Comparison of ENCODE assay signal across 26 cellular contexts in the genomic region with DNA sequence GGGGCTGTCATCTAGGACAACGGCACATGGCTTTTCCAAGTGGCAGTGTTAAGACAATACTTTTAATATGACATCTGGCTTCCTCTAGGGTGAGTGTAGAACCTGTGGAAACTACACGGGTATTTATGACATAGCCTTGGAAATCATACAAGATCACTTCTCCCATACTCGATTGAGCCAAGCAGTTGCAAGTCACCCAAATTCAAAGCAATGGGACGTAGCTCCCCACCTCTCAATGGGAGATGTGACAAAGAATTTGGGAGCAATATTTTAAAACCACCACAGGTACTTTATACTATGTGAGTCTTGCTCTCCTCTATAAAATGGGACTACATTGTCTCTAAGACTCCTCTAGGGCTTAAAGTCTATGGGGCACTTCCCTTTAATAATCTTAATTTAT.
"Had no signal": no experiment of that assay in that cellular context is flagged by ENCODE, and none has a peak within 500 bp of the region (broad histone marks: within the 10 kb centered on the region; RNA-seq: fewer than 3 reads in every experiment).

No MANE protein-coding gene starts in this region.

- H3K36me3 ChIP-seq: gastrocnemius medialis had no signal

- FAIRE-seq: colon, endometrium, islet of Langerhans had no signal

- H3K27ac Mint-ChIP-seq: effector memory CD8-positive, alpha-beta T cell; endodermal cell; mesothelial cell of epicardium had no signal

- H3K9me3 ChIP-seq: esophagus squamous epithelium, gastrocnemius medialis, left lung had no signal

- H3K27me3 Mint-ChIP-seq: effector memory CD8-positive, alpha-beta T cell; naive B cell; naive thymus-derived CD8-positive, alpha-beta T cell had no signal

- ATAC-seq: effector memory CD8-positive, alpha-beta T cell; esophagus mucosa; gastrocnemius medialis; heart right ventricle; left cardiac atrium; left lung; left ventricle myocardium superior; lower lobe of right lung; mucosa of descending colon; naive thymus-derived CD8-positive, alpha-beta T cell had no signal

- DNase-seq: effector CD8-positive, alpha-beta T cell; effector memory CD8-positive, alpha-beta T cell; endodermal cell; erythroblast; esophagus squamous epithelium; foreskin fibroblast; foreskin melanocyte; gastrocnemius medialis; glutamatergic neuron; head of caudate nucleus; heart right ventricle; hippocampal formation; left cardiac atrium; left lung; left ventricle myocardium superior; lower lobe of right lung; mucosa of descending colon; naive B cell; naive thymus-derived CD8-positive, alpha-beta T cell had no signal

- H3K27ac ChIP-seq: coronary artery, epithelial cell of prostate, esophagus squamous epithelium, gastrocnemius medialis, heart right ventricle, left lung, lower lobe of right lung had no signal

- H3K27me3 ChIP-seq: esophagus squamous epithelium, gastrocnemius medialis, heart right ventricle, left lung had no signal

- H3K4me3 ChIP-seq: coronary artery, esophagus squamous epithelium, gastrocnemius medialis, heart right ventricle, left lung, lower lobe of right lung, mucosa of descending colon had no signal

- H3K9me3 Mint-ChIP-seq: effector memory CD8-positive, alpha-beta T cell had no signal

- H3K4me3 Mint-ChIP-seq: effector memory CD8-positive, alpha-beta T cell; endodermal cell; mesothelial cell of epicardium; naive B cell had no signal

- H3K4me1 ChIP-seq: left lung had no signal

- H3K4me1 Mint-ChIP-seq: mesothelial cell of epicardium had no signal
